ENCODE assay signal across 17 cellular contexts in the genomic region with DNA sequence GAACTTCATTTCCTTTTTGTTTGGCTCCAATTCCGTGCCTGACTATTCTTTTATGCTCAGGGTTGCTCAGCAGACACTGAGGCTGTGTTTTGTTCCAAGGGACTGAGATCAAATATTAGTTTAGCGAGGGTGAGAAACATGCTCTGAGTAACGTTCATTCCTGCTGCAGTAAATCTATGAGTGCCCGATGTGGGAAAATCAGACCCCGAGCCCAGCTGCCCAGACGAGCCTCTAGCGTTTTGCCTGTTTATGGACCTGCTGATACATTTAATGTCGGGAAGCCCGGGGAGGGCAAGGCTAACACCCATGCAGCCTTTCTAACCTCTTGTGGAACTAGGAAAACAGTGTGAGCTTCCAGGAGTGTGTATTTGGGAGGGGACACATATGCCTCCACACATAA.
DNase-seq lines count a peak whose midpoint lies in the region; ATAC-seq, FAIRE-seq and TF ChIP-seq lines count a peak whose summit lies in the region.
"Had no signal": no experiment of that assay in that cellular context is flagged by ENCODE, and none has a peak within 500 bp of the region (broad histone marks: within the 10 kb centered on the region; RNA-seq: fewer than 3 reads in every experiment).

No MANE protein-coding gene starts in this region.

- H3K27me3 ChIP-seq in astrocyte (ENCODE audit: insufficient read depth, low read length) (no peaks in the 10 kb centered on the region), thoracic aorta (replicated peaks; ENCODE audit: insufficient read depth) (no peaks in the 10 kb centered on the region)
- H3K27me3 ChIP-seq: gastrocnemius medialis, MG63, SJCRH30, testis had no signal

- H3K4me2 ChIP-seq in astrocyte (ENCODE audit: low read length), result peak overlapping the region; percentile 67

- H3K27me3 Mint-ChIP-seq in activated T-cell treated with anti-CD3 and anti-CD28 coated beads, Interleukin-2, amount 50 U/mL, for 72 hours (ENCODE audit: low read depth), result peaks cover 13% of the 10 kb centered on the region
- H3K27me3 Mint-ChIP-seq in astrocyte (ENCODE audit: low read depth, unreplicated experiment), result peaks cover 36% of the 10 kb centered on the region
- H3K27me3 Mint-ChIP-seq in effector memory CD8-positive, alpha-beta T cell, result peaks cover 47 to 81% of the 10 kb centered on the region in 2 donors

- H3K36me3 ChIP-seq in astrocyte (ENCODE audit: insufficient read depth, low read length), result no peaks in the 10 kb centered on the region
- no peaks in the 10 kb centered on the region for H3K36me3 ChIP-seq in thoracic aorta
- H3K36me3 ChIP-seq: gastrocnemius medialis, MG63, SJCRH30 had no signal

- no peak overlapping the region for H3K9ac ChIP-seq in astrocyte (ENCODE audit: low read length)

- H3K4me1 ChIP-seq in astrocyte (ENCODE audit: insufficient read depth, low read length) (peaks cover 15% of the 10 kb centered on the region), thoracic aorta (ENCODE audit: control insufficient read depth in 1 of 2, low read depth in 2 of 2) (peaks cover 12 to 72% of the 10 kb centered on the region in 2 donors)
- H3K4me1 ChIP-seq: gastrocnemius medialis, SJCRH30 had no signal

- TF ChIP-seq CTCF in astrocyte (IDR thresholded peaks at IDR 0.05; ENCODE audit: insufficient read depth, low read depth, low read length) (no peak), thoracic aorta (IDR thresholded peaks at IDR 0.05) (no peak)

- no peaks in the 10 kb centered on the region for H4K20me1 ChIP-seq in astrocyte (ENCODE audit: insufficient read depth, low read length)

- no peaks in the 10 kb centered on the region for H3K79me2 ChIP-seq in astrocyte (ENCODE audit: insufficient read depth, low read length)

- peaks cover 6% of the 10 kb centered on the region for H3K4me1 Mint-ChIP-seq in activated T-cell treated with anti-CD3 and anti-CD28 coated beads, Interleukin-2, amount 50 U/mL, for 72 hours (ENCODE audit: low read depth)
- H3K4me1 Mint-ChIP-seq in astrocyte (ENCODE audit: low read depth, unreplicated experiment), result peaks cover 18% of the 10 kb centered on the region
- no peaks in the 10 kb centered on the region for H3K4me1 Mint-ChIP-seq in effector memory CD8-positive, alpha-beta T cell (ENCODE audit: low read depth in 2 of 2)

- no peaks in the 10 kb centered on the region for H3K36me3 Mint-ChIP-seq in activated T-cell treated with anti-CD3 and anti-CD28 coated beads, Interleukin-2, amount 50 U/mL, for 72 hours (ENCODE audit: insufficient read depth in 2 of 2)
- peaks cover 2% of the 10 kb centered on the region for H3K36me3 Mint-ChIP-seq in astrocyte (ENCODE audit: low read depth, unreplicated experiment)
- H3K36me3 Mint-ChIP-seq in effector memory CD8-positive, alpha-beta T cell (ENCODE audit: insufficient read depth), result no peaks in the 10 kb centered on the region

- H3K9me3 ChIP-seq in astrocyte (ENCODE audit: insufficient read depth, low read depth, low read length) (no peaks in the 10 kb centered on the region), thoracic aorta (no peaks in the 10 kb centered on the region)
- H3K9me3 ChIP-seq: gastrocnemius medialis, MG63, SJCRH30, testis had no signal

- no peak for DNase-seq in activated T-cell treated with anti-CD3 and anti-CD28 coated beads, Interleukin-2, amount 50 U/mL, for 72 hours
- no peak for DNase-seq in activated T-cell treated with anti-CD3 and anti-CD28 coated beads, Interleukin-2, amount 50 U/mL, for 48 hours
- no peak for DNase-seq in astrocyte (ENCODE audit: low read depth)
- DNase-seq in mesenteric fat pad (ENCODE audit: low spot score), result peak; percentile 35
- DNase-seq in thoracic aorta (ENCODE audit: low spot score), result no peak
- no peak for DNase-seq in activated gamma-delta T cell treated with Interleukin-2 at 50 U/mL for 16 hours
- DNase-seq in effector memory CD8-positive, alpha-beta T cell, result no peak
- DNase-seq: Calu3; effector CD4-positive, alpha-beta T cell; gastrocnemius medialis; MG63; NCI-H2081 treated with DMSO at 0.1 percent for 48 hours; SJCRH30 had no signal

- peak overlapping the region; percentile 32 for H3K27ac Mint-ChIP-seq in activated T-cell treated with anti-CD3 and anti-CD28 coated beads, Interleukin-2, amount 50 U/mL, for 72 hours
- H3K27ac Mint-ChIP-seq in astrocyte (ENCODE audit: unreplicated experiment), result no peak overlapping the region
- H3K27ac Mint-ChIP-seq in effector memory CD8-positive, alpha-beta T cell, result no peak overlapping the region

- FAIRE-seq in astrocyte (lab: Jason Lieb, UNC), result no peak
- FAIRE-seq: keratinocyte, TTC549 had no signal

- H3K4me3 Mint-ChIP-seq in activated T-cell treated with anti-CD3 and anti-CD28 coated beads, Interleukin-2, amount 50 U/mL, for 72 hours, result peak overlapping the region; percentile 71
- no peak overlapping the region for H3K4me3 Mint-ChIP-seq in astrocyte (ENCODE audit: unreplicated experiment)
- no peak overlapping the region for H3K4me3 Mint-ChIP-seq in effector memory CD8-positive, alpha-beta T cell

- ATAC-seq in activated T-cell treated with anti-CD3 and anti-CD28 coated beads, Interleukin-2, amount 50 U/mL, for 72 hours (replicated peaks in 1 of 2), result no peak
- ATAC-seq in thoracic aorta (ENCODE audit: insufficient number of reproducible peaks, low FRiP score, low read depth) (no peak), GM18907 (IDR thresholded peaks at IDR 0.05; ENCODE audit: unreplicated experiment) (no peak)
- no peak for ATAC-seq in effector memory CD8-positive, alpha-beta T cell (replicated peaks)
- ATAC-seq: gastrocnemius medialis had no signal

- no peak overlapping the region for H3K4me3 ChIP-seq in astrocyte (ENCODE audit: insufficient read depth, low read depth, low read length)
- H3K4me3 ChIP-seq in thoracic aorta, result peak overlapping the region; percentile 58
- H3K4me3 ChIP-seq: MG63, SJCRH30 had no signal

- H3K9me3 Mint-ChIP-seq in activated T-cell treated with anti-CD3 and anti-CD28 coated beads, Interleukin-2, amount 50 U/mL, for 72 hours, result no peaks in the 10 kb centered on the region
- H3K9me3 Mint-ChIP-seq in astrocyte (ENCODE audit: unreplicated experiment), result peaks cover 7% of the 10 kb centered on the region
- H3K9me3 Mint-ChIP-seq in effector memory CD8-positive, alpha-beta T cell, result no peaks in the 10 kb centered on the region

- H3K27ac ChIP-seq in astrocyte (ENCODE audit: low read depth, low read length) (no peak overlapping the region), thoracic aorta (peak overlapping the region; percentile 72 to 84)
- H3K27ac ChIP-seq: gastrocnemius medialis, SJCRH30 had no signal

- H2AFZ ChIP-seq in astrocyte (ENCODE audit: low read depth, low read length), result peak overlapping the region; percentile 62

Comparison
In these comparisons a context has a peak if more than half of its experiments do, and no peak if none do; other contexts are left out.
1. H3K4me3 Mint-ChIP-seq: peak in activated T-cell treated with anti-CD3 and anti-CD28 coated beads, Interleukin-2, amount 50 U/mL, for 72 hours (2 of 2); none in astrocyte (single experiment) and effector memory CD8-positive, alpha-beta T cell (0 of 2).